Comparison of ENCODE assay signal across 30 cellular contexts in the genomic region with DNA sequence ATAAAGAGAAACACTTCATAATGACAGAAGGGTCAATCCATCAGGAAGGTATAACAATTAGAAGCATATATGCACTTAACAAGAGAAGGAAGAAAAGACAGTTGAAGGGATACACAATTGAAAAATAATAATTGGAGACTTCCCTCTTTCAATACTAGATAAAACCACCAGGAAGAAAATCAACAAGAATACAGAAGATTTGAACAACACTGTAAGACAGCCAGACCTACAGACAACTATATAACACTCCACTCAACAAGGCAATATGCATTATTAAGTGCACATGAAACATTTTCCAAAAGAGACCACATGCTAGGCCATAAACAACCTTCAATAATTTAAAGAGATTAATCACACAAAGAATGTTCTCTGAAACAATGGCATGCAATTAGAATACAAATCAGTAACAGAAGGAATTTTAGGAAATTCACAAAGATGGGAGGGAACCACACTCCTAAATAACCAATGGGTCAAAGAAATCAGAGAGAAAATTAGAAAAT. TPM values are rescaled to one million over a fixed set of nuclear protein-coding genes. Genes with fewer than 3 reads are reported as not detected.
A peak's percentile ranks its signal among the peaks of the same experiment; 100 is the strongest.
DNase-seq lines count a peak whose midpoint lies in the region; ATAC-seq and TF ChIP-seq lines count a peak whose summit lies in the region.
"Had no signal": no experiment of that assay in that cellular context is flagged by ENCODE, and none has a peak within 500 bp of the region (broad histone marks: within the 10 kb centered on the region; RNA-seq: fewer than 3 reads in every experiment).

No MANE protein-coding gene starts in this region.

- H3K4me3 Mint-ChIP-seq in activated CD8-positive, alpha-beta T cell treated with anti-CD3 and anti-CD28 coated beads, Interleukin-2, amount 10 ng/mL, durations not matched to agents 7 days and 5 days = no peak overlapping the region
- H3K4me3 Mint-ChIP-seq: brain; stimulated activated naive B cell treated with anti-CD40 and anti-IgM and Interleukin-4, amounts not matched to agents 10 μg/mL and 1 μg/mL and 100 μg/mL, for 72 hours had no signal

- CTCF ChIA-PET in activated CD8-positive, alpha-beta T cell treated with anti-CD3 and anti-CD28 coated beads, Interleukin-2, amount 10 ng/mL, durations not matched to agents 7 days and 5 days (lab: Charles Lee) = interaction anchor here (1.0 kb wide), 1 partner anchor 35 kb away, joined by 3 read pairs; the partner anchor contains the start of gene ZNF438

- POLR2A ChIA-PET in activated CD8-positive, alpha-beta T cell treated with anti-CD3 and anti-CD28 coated beads, Interleukin-2, amount 10 ng/mL, durations not matched to agents 7 days and 5 days (lab: Charles Lee) = no interaction called here

- no peaks in the 10 kb centered on the region for H3K27me3 Mint-ChIP-seq in activated CD8-positive, alpha-beta T cell treated with anti-CD3 and anti-CD28 coated beads, Interleukin-2, amount 10 ng/mL, durations not matched to agents 7 days and 5 days (ENCODE audit: low read depth)
- H3K27me3 Mint-ChIP-seq: brain; naive thymus-derived CD4-positive, alpha-beta T cell; stimulated activated naive B cell treated with anti-CD40 and anti-IgM and Interleukin-4, amounts not matched to agents 10 μg/mL and 1 μg/mL and 100 μg/mL, for 72 hours had no signal

- H3K4me3 ChIP-seq in AG10803 (ENCODE audit: low read length) = no peak overlapping the region
- peak overlapping the region; percentile 6 for H3K4me3 ChIP-seq in lower lobe of right lung
- H3K4me3 ChIP-seq: dorsolateral prefrontal cortex, esophagus squamous epithelium, GM23248, K562 had no signal

- peak overlapping the region; percentile 82 for H3K27ac ChIP-seq in VCaP
- peak overlapping the region; percentile 70 for H3K27ac ChIP-seq in lower lobe of right lung
- H3K27ac ChIP-seq: C4-2B, dorsolateral prefrontal cortex, esophagus squamous epithelium, GM23248 had no signal

- peaks cover 15% of the 10 kb centered on the region for H3K9me3 ChIP-seq in lower lobe of right lung

- H3K4me1 Mint-ChIP-seq in activated CD8-positive, alpha-beta T cell treated with anti-CD3 and anti-CD28 coated beads, Interleukin-2, amount 10 ng/mL, durations not matched to agents 7 days and 5 days (ENCODE audit: low read depth) = peaks cover 21% of the 10 kb centered on the region

- H3K27me3 ChIP-seq in lower lobe of right lung (ENCODE audit: low read depth) = no peaks in the 10 kb centered on the region
- H3K27me3 ChIP-seq: dorsolateral prefrontal cortex, esophagus squamous epithelium had no signal

- no peak overlapping the region for H3K27ac Mint-ChIP-seq in activated CD8-positive, alpha-beta T cell treated with anti-CD3 and anti-CD28 coated beads, Interleukin-2, amount 10 ng/mL, durations not matched to agents 7 days and 5 days
- H3K27ac Mint-ChIP-seq: stimulated activated naive B cell treated with anti-CD40 and anti-IgM and Interleukin-4, amounts not matched to agents 10 μg/mL and 1 μg/mL and 100 μg/mL, for 72 hours had no signal

- ATAC-seq in lower lobe of right lung = no peak
- no peak for ATAC-seq in activated CD8-positive, alpha-beta T cell treated with anti-CD3 and anti-CD28 coated beads, Interleukin-2, amount 10 ng/mL, durations not matched to agents 7 days and 5 days
- no peak for ATAC-seq in HG02870 (IDR thresholded peaks at IDR 0.05; ENCODE audit: unreplicated experiment)
- ATAC-seq: K562; naive thymus-derived CD4-positive, alpha-beta T cell; PC-3; stimulated activated naive B cell treated with anti-CD40 and anti-IgM and Interleukin-4, amounts not matched to agents 10 μg/mL and 1 μg/mL and 100 μg/mL, for 72 hours had no signal

- H3K4me1 ChIP-seq in lower lobe of right lung = peaks cover 39% of the 10 kb centered on the region

- no peak for TF ChIP-seq CTCF in AG10803 (conservative IDR thresholded peaks at IDR 0.05; ENCODE audit: low read length)
- no peak for TF ChIP-seq CTCF in VCaP (conservative IDR thresholded peaks at IDR 0.05)
- no peak for TF ChIP-seq CTCF in lower lobe of right lung (IDR thresholded peaks at IDR 0.05)

- DNase-seq in NOMO-1 treated with DMSO at 0.1 percent for 48 hours (lab: John Stamatoyannopoulos, UW; ENCODE audit: unreplicated experiment) (peak; percentile 16), NOMO-1 treated with dmso at 0.1 percent for 144 hours (lab: John Stamatoyannopoulos, UW; ENCODE audit: unreplicated experiment) (no peak), AG10803 (ENCODE audit: low read depth) (peak; percentile 63), lower lobe of right lung (no peak), NCI-H510A treated with DMSO at 0.1 percent for 48 hours (lab: John Stamatoyannopoulos, UW) (no peak)
- no peak for DNase-seq in activated CD8-positive, alpha-beta T cell treated with anti-CD3 and anti-CD28 coated beads, Interleukin-2, amount 10 ng/mL, durations not matched to agents 7 days and 5 days
- DNase-seq: 8988T; activated naive CD4-positive, alpha-beta T cell treated with Interleukin-2 at 50 U/mL for 16 hours; activated T-cell treated with anti-CD3 and anti-CD28 coated beads, Interleukin-2, amount 50 U/mL, for 48 hours; Caco-2; cerebellar nuclear complex; DMS79; dorsolateral prefrontal cortex; esophagus squamous epithelium; foreskin melanocyte; GF-D8; GM23248; kidney; naive thymus-derived CD4-positive, alpha-beta T cell; NCI-H1417; NCI-H2029; NCI-H524; PC-3; SK-N-SH; stimulated activated naive B cell treated with anti-CD40 and anti-IgM and Interleukin-4, amounts not matched to agents 10 μg/mL and 1 μg/mL and 100 μg/mL, for 72 hours had no signal

- H3K36me3 ChIP-seq in lower lobe of right lung = no peaks in the 10 kb centered on the region

- H3K36me3 Mint-ChIP-seq in activated CD8-positive, alpha-beta T cell treated with anti-CD3 and anti-CD28 coated beads, Interleukin-2, amount 10 ng/mL, durations not matched to agents 7 days and 5 days (ENCODE audit: low read depth) = peaks cover 14% of the 10 kb centered on the region

- intact Hi-C loops in lower lobe of right lung (cut with DNase I) = no loop called here

- peaks cover 16% of the 10 kb centered on the region for H3K9me3 Mint-ChIP-seq in activated CD8-positive, alpha-beta T cell treated with anti-CD3 and anti-CD28 coated beads, Interleukin-2, amount 10 ng/mL, durations not matched to agents 7 days and 5 days (ENCODE audit: insufficient read depth)

RNA-seq across cellular contexts. Expression of gene ZNF438, which starts 35.1 kb away (rescaled TPM):
- total RNA-seq in lower lobe of right lung = 15.2 TPM
- 1 to 10 TPM; 2.3 to 2.6 TPM for total RNA-seq in activated CD8-positive, alpha-beta T cell treated with anti-CD3 and anti-CD28 coated beads, Interleukin-2, amount 10 ng/mL, durations not matched to agents 7 days and 5 days

Comparison
In these comparisons a context has a peak if more than half of its experiments do, and no peak if none do; other contexts are left out.
1. DNase-seq: peak in NOMO-1 treated with DMSO at 0.1 percent for 48 hours (single experiment) and AG10803 (single experiment); none in NOMO-1 treated with dmso at 0.1 percent for 144 hours (single experiment), lower lobe of right lung (single experiment), NCI-H510A treated with DMSO at 0.1 percent for 48 hours (single experiment) and activated CD8-positive, alpha-beta T cell treated with anti-CD3 and anti-CD28 coated beads, Interleukin-2, amount 10 ng/mL, durations not matched to agents 7 days and 5 days (single experiment).